In genomic region chr1:46465981-46466476, GRCh38 we compare ENCODE assay signal across 9 cellular contexts. TPM values are rescaled to one million over a fixed set of nuclear protein-coding genes. Genes with fewer than 3 reads are reported as not detected.
DNase-seq lines count a peak whose midpoint lies in the region; ATAC-seq, FAIRE-seq and TF ChIP-seq lines count a peak whose summit lies in the region.
"Had no signal": no experiment of that assay in that cellular context is flagged by ENCODE, and none has a peak within 500 bp of the region (broad histone marks: within the 10 kb centered on the region; RNA-seq: fewer than 3 reads in every experiment).

No MANE protein-coding gene starts in this region.

- DNase-seq in HCT116 (ENCODE audit: low read depth, low spot score) (no peak), WTC11 (ENCODE audit: low spot score) (no peak), immature natural killer cell (no peak), frontal cortex (ENCODE audit: low spot score in 2 of 2) (no peak), HK-2 (ENCODE audit: unreplicated experiment) (no peak)
- no peak for DNase-seq in stimulated activated effector memory CD8-positive, alpha-beta T cell treated with anti-CD3 and anti-CD28 coated beads, Interleukin-12 subunit alpha, Interleukin-12 subunit beta, amount 100 ng/mL, for 72 hours (ENCODE audit: low spot score in 2 of 2)
- DNase-seq: colonic mucosa had no signal

- RAD21 ChIA-PET in HCT116 (lab: Charles Lee; ENCODE audit: low non-redundant PET in 1 of 2, low total read pairs in 2 of 2, uncharacterized antibody in 2 of 2, unreplicated experiment in 2 of 2), result no interaction called here

- no peak for ATAC-seq in HCT116
- ATAC-seq in WTC11, result peak; percentile 31
- ATAC-seq in stimulated activated effector memory CD8-positive, alpha-beta T cell treated with anti-CD3 and anti-CD28 coated beads, Interleukin-12 subunit alpha, Interleukin-12 subunit beta, amount 100 ng/mL, for 72 hours, result no peak
- no peak for ATAC-seq in GM18907 (IDR thresholded peaks at IDR 0.05; ENCODE audit: unreplicated experiment)

- no peak for TF ChIP-seq RAD21 in HCT116 (IDR thresholded peaks at IDR 0.05; ENCODE audit: low read depth)

- 0 out of 2 replicates have a peak overlapping the region, but pooled peaks have one; percentile 43 for H3K9ac ChIP-seq in HCT116 (ENCODE audit: low read length)

- TF ChIP-seq CTCF in HCT116 (IDR thresholded peaks at IDR 0.05 in 2 of 3, conservative IDR thresholded peaks at IDR 0.05 in 1 of 3; ENCODE audit: borderline replicate concordance in 1 of 3, insufficient read depth in 1 of 3, low read depth in 2 of 3, low read length in 2 of 3) (no peak), WTC11 (IDR thresholded peaks at IDR 0.05) (no peak)

- no TSS peak for BruUV-seq in HCT116 (replicated peaks; lab: Mats Ljungman, UMichigan)

- no peak overlapping the region for H3K27ac ChIP-seq in HCT116 (ENCODE audit: low read depth, low read length)
- H3K27ac ChIP-seq: colonic mucosa had no signal

- H3K36me3 Mint-ChIP-seq in WTC11 (no peaks in the 10 kb centered on the region), immature natural killer cell (no peaks in the 10 kb centered on the region)
- peaks cover 5% of the 10 kb centered on the region for H3K36me3 Mint-ChIP-seq in stimulated activated effector memory CD8-positive, alpha-beta T cell treated with anti-CD3 and anti-CD28 coated beads, Interleukin-12 subunit alpha, Interleukin-12 subunit beta, amount 100 ng/mL, for 72 hours

- intact Hi-C loops in HCT116 (cut with micrococcal nuclease), result no loop called here

- H3K9me3 Mint-ChIP-seq in WTC11, result no peaks in the 10 kb centered on the region
- H3K9me3 Mint-ChIP-seq in immature natural killer cell, result peaks cover 0 to 2% (median 0%) of the 10 kb centered on the region in 6 donors
- no peaks in the 10 kb centered on the region for H3K9me3 Mint-ChIP-seq in stimulated activated effector memory CD8-positive, alpha-beta T cell treated with anti-CD3 and anti-CD28 coated beads, Interleukin-12 subunit alpha, Interleukin-12 subunit beta, amount 100 ng/mL, for 72 hours

- H3K27ac Mint-ChIP-seq in WTC11, result no peak overlapping the region
- H3K27ac Mint-ChIP-seq in immature natural killer cell, result no peak overlapping the region
- no peak overlapping the region for H3K27ac Mint-ChIP-seq in stimulated activated effector memory CD8-positive, alpha-beta T cell treated with anti-CD3 and anti-CD28 coated beads, Interleukin-12 subunit alpha, Interleukin-12 subunit beta, amount 100 ng/mL, for 72 hours

- no peaks in the 10 kb centered on the region for H3K9me2 ChIP-seq in HCT116 (ENCODE audit: insufficient read depth)

- H3K27me3 Mint-ChIP-seq in WTC11 (ENCODE audit: low read depth), result peaks cover 92% of the 10 kb centered on the region
- H3K27me3 Mint-ChIP-seq in immature natural killer cell (ENCODE audit: low read depth in 3 of 3), result peaks cover 9 to 32% (median 16%) of the 10 kb centered on the region in 3 donors

- no peaks in the 10 kb centered on the region for H4K20me1 ChIP-seq in HCT116 (ENCODE audit: insufficient read depth)

- TF ChIP-seq POLR2A in HCT116 (IDR thresholded peaks at IDR 0.05; ENCODE audit: borderline replicate concordance, extremely low read depth, insufficient read depth, insufficient read length), result no peak

- H3K9me3 ChIP-seq in HCT116 (ENCODE audit: control insufficient read depth in 1 of 2, insufficient read depth in 1 of 2, low read depth in 1 of 2, low read length in 2 of 2), result no peaks in the 10 kb centered on the region
- H3K9me3 ChIP-seq: colonic mucosa had no signal

- CTCF ChIA-PET in HCT116 (lab: Charles Lee) (no interaction called here), WTC11 (lab: Charles Lee) (interaction anchor here (0.8 to 1.5 kb wide), 4 partner anchors 19 to 138 kb away, joined by 3 to 6 read pairs (median 4); partner anchors contain the start of gene MKNK1)

- no peaks in the 10 kb centered on the region for H3K79me2 ChIP-seq in HCT116 (ENCODE audit: insufficient read depth, low read length)

- no peak for FAIRE-seq in frontal cortex (lab: Jason Lieb, UNC)

- POLR2A ChIA-PET in HCT116 (lab: Charles Lee), result no interaction called here
- POLR2A ChIA-PET in WTC11 (lab: Charles Lee), result no interaction called here

- H3K27me3 ChIP-seq in HCT116 (ENCODE audit: insufficient read depth, low read length), result no peaks in the 10 kb centered on the region

- peaks cover 3 to 19% of the 10 kb centered on the region in 2 experiments; a peak in 2 of 4 replicates for H3K4me1 ChIP-seq in HCT116 (ENCODE audit: control insufficient read depth in 1 of 2, insufficient read depth in 2 of 2, low read length in 2 of 2)

- H2AFZ ChIP-seq in HCT116 (ENCODE audit: low read depth, low read length, poor library complexity, severe bottlenecking), result peak overlapping the region; percentile 12

- H3K4me1 Mint-ChIP-seq in WTC11, result peaks cover 61% of the 10 kb centered on the region
- H3K4me1 Mint-ChIP-seq in immature natural killer cell, result peaks cover 9% of the 10 kb centered on the region in 2 donors
- peaks cover 14% of the 10 kb centered on the region for H3K4me1 Mint-ChIP-seq in stimulated activated effector memory CD8-positive, alpha-beta T cell treated with anti-CD3 and anti-CD28 coated beads, Interleukin-12 subunit alpha, Interleukin-12 subunit beta, amount 100 ng/mL, for 72 hours

- no peaks in the 10 kb centered on the region for H3K36me3 ChIP-seq in HCT116 (ENCODE audit: control insufficient read depth in 1 of 2, insufficient read depth in 2 of 2, low read length in 2 of 2)
- H3K36me3 ChIP-seq: colonic mucosa had no signal

- peak overlapping the region; percentile 71 for H3K4me2 ChIP-seq in HCT116 (ENCODE audit: low read length)

- peak overlapping the region; percentile 70 for H3K4me3 Mint-ChIP-seq in WTC11
- peak overlapping the region; percentile 54 to 80 (median 72) for H3K4me3 Mint-ChIP-seq in immature natural killer cell
- peak overlapping the region; percentile 64 for H3K4me3 Mint-ChIP-seq in stimulated activated effector memory CD8-positive, alpha-beta T cell treated with anti-CD3 and anti-CD28 coated beads, Interleukin-12 subunit alpha, Interleukin-12 subunit beta, amount 100 ng/mL, for 72 hours

- H3K4me3 ChIP-seq in HCT116 (replicated peaks in 1 of 2; ENCODE audit: low read depth in 1 of 2, low read length in 2 of 2), result peak overlapping the region in 1 of 2 experiments; percentile 54; a peak in 2 of 4 replicates

TF ChIP-seq in HCT116, 20 proteins besides CTCF, POLR2A, EP300 and RAD21 (continues in another document):
- TF ChIP-seq ZNF274 (IDR thresholded peaks at IDR 0.05; ENCODE audit: low read depth, low read length) (no peak), ZFX (IDR thresholded peaks at IDR 0.05) (no peak), EZH2phosphoT487 (IDR thresholded peaks at IDR 0.05; ENCODE audit: borderline replicate concordance) (no peak)

TF ChIP-seq in WTC11, 78 proteins besides CTCF, POLR2A, EP300 and RAD21 (continues in another document):
- TF ChIP-seq ARID4B (CRISPR knock-in tag; IDR thresholded peaks at IDR 0.05; ENCODE audit: borderline replicate concordance) (no peak), GTF2I (CRISPR knock-in tag; conservative IDR thresholded peaks at IDR 0.05) (no peak)
- TF ChIP-seq, protein P1, sequence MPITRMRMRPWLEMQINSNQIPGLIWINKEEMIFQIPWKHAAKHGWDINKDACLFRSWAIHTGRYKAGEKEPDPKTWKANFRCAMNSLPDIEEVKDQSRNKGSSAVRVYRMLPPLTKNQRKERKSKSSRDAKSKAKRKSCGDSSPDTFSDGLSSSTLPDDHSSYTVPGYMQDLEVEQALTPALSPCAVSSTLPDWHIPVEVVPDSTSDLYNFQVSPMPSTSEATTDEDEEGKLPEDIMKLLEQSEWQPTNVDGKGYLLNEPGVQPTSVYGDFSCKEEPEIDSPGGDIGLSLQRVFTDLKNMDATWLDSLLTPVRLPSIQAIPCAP (CRISPR knock-in tag; IDR thresholded peaks at IDR 0.05), result no peak
- TF ChIP-seq, protein P2, sequence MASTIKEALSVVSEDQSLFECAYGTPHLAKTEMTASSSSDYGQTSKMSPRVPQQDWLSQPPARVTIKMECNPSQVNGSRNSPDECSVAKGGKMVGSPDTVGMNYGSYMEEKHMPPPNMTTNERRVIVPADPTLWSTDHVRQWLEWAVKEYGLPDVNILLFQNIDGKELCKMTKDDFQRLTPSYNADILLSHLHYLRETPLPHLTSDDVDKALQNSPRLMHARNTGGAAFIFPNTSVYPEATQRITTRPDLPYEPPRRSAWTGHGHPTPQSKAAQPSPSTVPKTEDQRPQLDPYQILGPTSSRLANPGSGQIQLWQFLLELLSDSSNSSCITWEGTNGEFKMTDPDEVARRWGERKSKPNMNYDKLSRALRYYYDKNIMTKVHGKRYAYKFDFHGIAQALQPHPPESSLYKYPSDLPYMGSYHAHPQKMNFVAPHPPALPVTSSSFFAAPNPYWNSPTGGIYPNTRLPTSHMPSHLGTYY (CRISPR knock-in tag; IDR thresholded peaks at IDR 0.05), result no peak

RNA-seq across cellular contexts. Expression of gene DMBX1, which starts 23.6 kb away (rescaled TPM):
- total RNA-seq in HCT116 (2021; ENCODE audit: unreplicated experiment) (4.3 TPM), WTC11 (2021) (1.7 to 3.7 TPM (median 1.8 TPM) in 3 replicates), frontal cortex (not detected)
- polyA plus RNA-seq in HCT116 (2012), result 4.1 and 5.3 TPM in 2 replicates
- not detected for polyA plus RNA-seq in immature natural killer cell
- total RNA-seq: colonic mucosa, left colon had no signal
